In genomic region chr12:132492951-132493350, GRCh38 we compare ENCODE assay signal across 14 cellular contexts. TPM values are rescaled to one million over a fixed set of nuclear protein-coding genes. Genes with fewer than 3 reads are reported as not detected.
DNase-seq lines count a peak whose midpoint lies in the region; ATAC-seq lines count a peak whose summit lies in the region.
"Had no signal": no experiment of that assay in that cellular context is flagged by ENCODE, and none has a peak within 500 bp of the region (broad histone marks: within the 10 kb centered on the region; RNA-seq: fewer than 3 reads in every experiment).

No MANE protein-coding gene starts in this region.

- H3K18ac ChIP-seq in mesenchymal stem cell (ENCODE audit: low read depth in 1 of 2, low read length in 2 of 2), result no peak overlapping the region

- H3K4me1 ChIP-seq in mesenchymal stem cell (ENCODE audit: control insufficient read depth, insufficient read depth, low read depth, low read length) (peaks cover 64% of the 10 kb centered on the region), stomach smooth muscle (ENCODE audit: control insufficient read depth, insufficient read depth, low read length) (peaks cover 81% of the 10 kb centered on the region)

- no peaks in the 10 kb centered on the region for H3K27me3 Mint-ChIP-seq in activated T-cell treated with anti-CD3 and anti-CD28 coated beads, Interleukin-2, amount 50 U/mL, for 72 hours (ENCODE audit: low read depth)
- no peaks in the 10 kb centered on the region for H3K27me3 Mint-ChIP-seq in activated CD8-positive, alpha-beta T cell treated with anti-CD3 and anti-CD28 coated beads, Interleukin-2, amount 10 ng/mL, durations not matched to agents 7 days and 5 days (ENCODE audit: low read depth)

- H3K9ac ChIP-seq in mesenchymal stem cell (ENCODE audit: low read length) (no peak overlapping the region), stomach smooth muscle (ENCODE audit: low read length in 2 of 2) (no peak overlapping the region)

- H3K36me3 ChIP-seq in mesenchymal stem cell (ENCODE audit: control insufficient read depth in 1 of 2, insufficient read depth in 2 of 2, low read depth in 1 of 2, low read length in 2 of 2) (peaks cover 0 to 28% of the 10 kb centered on the region in 2 experiments), stomach smooth muscle (ENCODE audit: control insufficient read depth in 2 of 2, insufficient read depth in 2 of 2, low read length in 2 of 2) (no peaks in the 10 kb centered on the region)

- H3K27me3 ChIP-seq in mesenchymal stem cell (ENCODE audit: control insufficient read depth in 1 of 2, insufficient read depth in 1 of 2, low read length in 2 of 2) (no peaks in the 10 kb centered on the region), stomach smooth muscle (ENCODE audit: control insufficient read depth in 1 of 2, insufficient read depth in 2 of 2, low read length in 2 of 2) (no peaks in the 10 kb centered on the region)

- no peak for ATAC-seq in activated T-cell treated with anti-CD3 and anti-CD28 coated beads, Interleukin-2, amount 50 U/mL, for 72 hours (replicated peaks in 1 of 2)
- no peak for ATAC-seq in activated CD8-positive, alpha-beta T cell treated with anti-CD3 and anti-CD28 coated beads, Interleukin-2, amount 10 ng/mL, durations not matched to agents 7 days and 5 days
- no peak for ATAC-seq in GM21381 (IDR thresholded peaks at IDR 0.05; ENCODE audit: unreplicated experiment)

- H2BK5ac ChIP-seq in mesenchymal stem cell (ENCODE audit: low read depth, low read length, poor library complexity, severe bottlenecking), result no peak overlapping the region

- no peak overlapping the region for H2BK15ac ChIP-seq in mesenchymal stem cell (ENCODE audit: low read depth, poor library complexity, severe bottlenecking)

- H3K27ac Mint-ChIP-seq in activated T-cell treated with anti-CD3 and anti-CD28 coated beads, Interleukin-2, amount 50 U/mL, for 72 hours, result no peak overlapping the region
- no peak overlapping the region for H3K27ac Mint-ChIP-seq in activated CD8-positive, alpha-beta T cell treated with anti-CD3 and anti-CD28 coated beads, Interleukin-2, amount 10 ng/mL, durations not matched to agents 7 days and 5 days
- H3K27ac Mint-ChIP-seq: H9 had no signal

- H3K79me1 ChIP-seq in mesenchymal stem cell (replicated peaks; ENCODE audit: low read length, poor library complexity, severe bottlenecking), result peaks cover 21% of the 10 kb centered on the region

- H3K4me1 Mint-ChIP-seq in activated T-cell treated with anti-CD3 and anti-CD28 coated beads, Interleukin-2, amount 50 U/mL, for 72 hours (ENCODE audit: low read depth), result peaks cover 57% of the 10 kb centered on the region
- peaks cover 38% of the 10 kb centered on the region for H3K4me1 Mint-ChIP-seq in activated CD8-positive, alpha-beta T cell treated with anti-CD3 and anti-CD28 coated beads, Interleukin-2, amount 10 ng/mL, durations not matched to agents 7 days and 5 days (ENCODE audit: low read depth)

- H3K4me3 Mint-ChIP-seq in activated T-cell treated with anti-CD3 and anti-CD28 coated beads, Interleukin-2, amount 50 U/mL, for 72 hours, result peak overlapping the region; percentile 71 to 83
- peak overlapping the region; percentile 81 for H3K4me3 Mint-ChIP-seq in activated CD8-positive, alpha-beta T cell treated with anti-CD3 and anti-CD28 coated beads, Interleukin-2, amount 10 ng/mL, durations not matched to agents 7 days and 5 days

- no peak overlapping the region for H3K14ac ChIP-seq in mesenchymal stem cell (ENCODE audit: low read length in 2 of 2)

- POLR2A ChIA-PET in activated CD8-positive, alpha-beta T cell treated with anti-CD3 and anti-CD28 coated beads, Interleukin-2, amount 10 ng/mL, durations not matched to agents 7 days and 5 days (lab: Charles Lee), result no interaction called here

- H3K9me3 ChIP-seq in mesenchymal stem cell (ENCODE audit: control insufficient read depth, low read length) (no peaks in the 10 kb centered on the region), stomach smooth muscle (ENCODE audit: control insufficient read depth in 2 of 2, low read length in 2 of 2) (no peaks in the 10 kb centered on the region)
- H3K9me3 ChIP-seq: mucosa of descending colon had no signal

- no peak overlapping the region for H4K8ac ChIP-seq in mesenchymal stem cell (ENCODE audit: low read length)

- H3K23ac ChIP-seq in mesenchymal stem cell (ENCODE audit: low read length in 2 of 2), result no peak overlapping the region

- no peak overlapping the region for H3K27ac ChIP-seq in mesenchymal stem cell (ENCODE audit: low read length, poor library complexity, severe bottlenecking)
- no peak overlapping the region for H3K27ac ChIP-seq in stomach smooth muscle (ENCODE audit: low read length)

- no peaks in the 10 kb centered on the region for H3K9me3 Mint-ChIP-seq in activated T-cell treated with anti-CD3 and anti-CD28 coated beads, Interleukin-2, amount 50 U/mL, for 72 hours
- H3K9me3 Mint-ChIP-seq in activated CD8-positive, alpha-beta T cell treated with anti-CD3 and anti-CD28 coated beads, Interleukin-2, amount 10 ng/mL, durations not matched to agents 7 days and 5 days (ENCODE audit: insufficient read depth), result no peaks in the 10 kb centered on the region
- H3K9me3 Mint-ChIP-seq: H9 had no signal

- no peak for DNase-seq in activated T-cell treated with anti-CD3 and anti-CD28 coated beads, Interleukin-2, amount 50 U/mL, for 72 hours
- no peak for DNase-seq in activated T-cell treated with anti-CD3 and anti-CD28 coated beads, Interleukin-2, amount 50 U/mL, for 1 hour
- no peak for DNase-seq in activated CD8-positive, alpha-beta T cell treated with anti-CD3 and anti-CD28 coated beads, Interleukin-2, amount 10 ng/mL, durations not matched to agents 7 days and 5 days
- DNase-seq in mesenchymal stem cell, result no peak
- DNase-seq in globus pallidus (ENCODE audit: low spot score), result no peak
- no peak for DNase-seq in DMS153 treated with DMSO at 0.1 percent for 48 hours (lab: John Stamatoyannopoulos, UW; ENCODE audit: unreplicated experiment)
- DNase-seq: activated gamma-delta T cell, H9, mucosa of descending colon, NCI-H1436, NCI-H526 treated with DMSO at 0.1 percent for 48 hours, SIG-M5 had no signal

- no peak overlapping the region for H2AFZ ChIP-seq in mesenchymal stem cell (ENCODE audit: low read depth, low read length)

- no peak overlapping the region for H2BK12ac ChIP-seq in mesenchymal stem cell (ENCODE audit: low read length in 2 of 2)

- peak overlapping the region; percentile 8 for H3K4me2 ChIP-seq in mesenchymal stem cell (ENCODE audit: low read length, poor library complexity, severe bottlenecking)

- CTCF ChIA-PET in activated CD8-positive, alpha-beta T cell treated with anti-CD3 and anti-CD28 coated beads, Interleukin-2, amount 10 ng/mL, durations not matched to agents 7 days and 5 days (lab: Charles Lee), result interaction anchor here (1.2 to 1.8 kb wide), 3 partner anchors 16 to 78 kb away, joined by 4 to 7 read pairs (median 5); no protein-coding TSS in a partner anchor

- WGBS in mesenchymal stem cell, result 95% methylated on average over 12 of the region's 12 CpGs

- H2AK5ac ChIP-seq in mesenchymal stem cell (ENCODE audit: low read length, severe bottlenecking), result no peak overlapping the region

- H3K36me3 Mint-ChIP-seq in activated T-cell treated with anti-CD3 and anti-CD28 coated beads, Interleukin-2, amount 50 U/mL, for 72 hours (ENCODE audit: insufficient read depth in 2 of 2), result peaks cover 1 to 2% of the 10 kb centered on the region in 2 donors
- H3K36me3 Mint-ChIP-seq in activated CD8-positive, alpha-beta T cell treated with anti-CD3 and anti-CD28 coated beads, Interleukin-2, amount 10 ng/mL, durations not matched to agents 7 days and 5 days (ENCODE audit: low read depth), result peaks cover 6% of the 10 kb centered on the region

- H4K91ac ChIP-seq in mesenchymal stem cell (ENCODE audit: low read length), result no peak overlapping the region

- no peak overlapping the region for H2BK120ac ChIP-seq in mesenchymal stem cell (ENCODE audit: low read depth, low read length)

- H3K4ac ChIP-seq in mesenchymal stem cell (ENCODE audit: low read depth in 1 of 2, low read length in 2 of 2), result no peak overlapping the region

- no peak overlapping the region for H3K4me3 ChIP-seq in mesenchymal stem cell (ENCODE audit: insufficient read depth in 1 of 2, low read depth in 1 of 2, low read length in 2 of 2)
- peak overlapping the region; percentile 9 to 44 for H3K4me3 ChIP-seq in stomach smooth muscle (ENCODE audit: low read length in 2 of 2)
- H3K4me3 ChIP-seq: mucosa of descending colon had no signal

RNA-seq across cellular contexts. Expression of gene FBRSL1, which starts 3.0 kb away (rescaled TPM):
- total RNA-seq in activated T-cell treated with anti-CD3 and anti-CD28 coated beads, Interleukin-2, amount 50 U/mL, for 72 hours, result 10 to 100 TPM; 37.0 to 42.7 TPM
- 10 to 100 TPM; 51.2 to 58.5 TPM for total RNA-seq in activated CD8-positive, alpha-beta T cell treated with anti-CD3 and anti-CD28 coated beads, Interleukin-2, amount 10 ng/mL, durations not matched to agents 7 days and 5 days
- polyA plus RNA-seq in mesenchymal stem cell (2013, experiment 1 of 2), result 35.1 TPM
- polyA plus RNA-seq in mesenchymal stem cell (2013, experiment 2 of 2), result 32.7 TPM

Comparison
In these comparisons a context has a peak if more than half of its experiments do, and no peak if none do; other contexts are left out.
1. H3K4me3 ChIP-seq: peak in stomach smooth muscle (2 of 2); none in mesenchymal stem cell (0 of 2).